In genomic region chr9:112038017-112038408, GRCh38 we compare ENCODE assay signal across 1 cellular context.
TF ChIP-seq lines count a peak whose summit lies in the region.

No MANE protein-coding gene starts in this region.

TF ChIP-seq in SK-N-SH treated with all-trans-retinoic acid at 6 μM for 48 hours, 23 proteins besides CTCF, POLR2A, EP300 and RAD21 (continued from another document):
- TF ChIP-seq, protein P1, sequence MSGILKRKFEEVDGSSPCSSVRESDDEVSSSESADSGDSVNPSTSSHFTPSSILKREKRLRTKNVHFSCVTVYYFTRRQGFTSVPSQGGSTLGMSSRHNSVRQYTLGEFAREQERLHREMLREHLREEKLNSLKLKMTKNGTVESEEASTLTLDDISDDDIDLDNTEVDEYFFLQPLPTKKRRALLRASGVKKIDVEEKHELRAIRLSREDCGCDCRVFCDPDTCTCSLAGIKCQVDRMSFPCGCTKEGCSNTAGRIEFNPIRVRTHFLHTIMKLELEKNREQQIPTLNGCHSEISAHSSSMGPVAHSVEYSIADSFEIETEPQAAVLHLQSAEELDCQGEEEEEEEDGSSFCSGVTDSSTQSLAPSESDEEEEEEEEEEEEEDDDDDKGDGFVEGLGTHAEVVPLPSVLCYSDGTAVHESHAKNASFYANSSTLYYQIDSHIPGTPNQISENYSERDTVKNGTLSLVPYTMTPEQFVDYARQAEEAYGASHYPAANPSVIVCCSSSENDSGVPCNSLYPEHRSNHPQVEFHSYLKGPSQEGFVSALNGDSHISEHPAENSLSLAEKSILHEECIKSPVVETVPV (CRISPR knock-in tag; IDR thresholded peaks at IDR 0.05): no peak
- TF ChIP-seq OSR1 (CRISPR knock-in tag; IDR thresholded peaks at IDR 0.05): no peak
TF ChIP-seq in SK-N-SH treated with all-trans-retinoic acid at 6 μM for 48 hours: peak in this region for 0.
